In genomic region chr6:46491201-46491788, GRCh38 we compare ENCODE assay signal across 8 cellular contexts. TPM values are rescaled to one million over a fixed set of nuclear protein-coding genes. Genes with fewer than 3 reads are reported as not detected.
DNase-seq lines count a peak whose midpoint lies in the region; ATAC-seq, FAIRE-seq and TF ChIP-seq lines count a peak whose summit lies in the region.

Gene RCAN2, minus strand, starts transcription at chr6:46491449.

- no peaks in the 10 kb centered on the region for H3K9me3 ChIP-seq in CD4-positive, alpha-beta T cell (ENCODE audit: control insufficient read depth, low read length)
- H3K9me3 ChIP-seq in endothelial cell of umbilical vein (replicated peaks; ENCODE audit: control insufficient read depth, insufficient read depth, low read length) (no peaks in the 10 kb centered on the region), stomach smooth muscle (ENCODE audit: control insufficient read depth in 2 of 2, low read length in 2 of 2) (no peaks in the 10 kb centered on the region)

- intact Hi-C loops in CD4-positive, alpha-beta T cell (cut with DNase I, micrococcal nuclease), result no loop called here
- intact Hi-C loops in endothelial cell of umbilical vein (cut with micrococcal nuclease), result loop anchor here (1.0 to 5.0 kb wide), 3 partner anchors 72 to 556 kb away; no protein-coding TSS in a partner anchor

- peaks cover 79% of the 10 kb centered on the region for H3K27me3 Mint-ChIP-seq in CD4-positive, alpha-beta T cell

- no peaks in the 10 kb centered on the region for H3K4me1 Mint-ChIP-seq in CD4-positive, alpha-beta T cell (ENCODE audit: low read depth)

- H3K9me3 Mint-ChIP-seq in CD4-positive, alpha-beta T cell, result no peaks in the 10 kb centered on the region

- H2AFZ ChIP-seq in endothelial cell of umbilical vein (ENCODE audit: low read depth, low read length), result peak within 1 kb of the TSS; percentile 41

- H3K27ac Mint-ChIP-seq in CD4-positive, alpha-beta T cell, result no peak within 1 kb of the TSS

- H3K27me3 ChIP-seq in CD4-positive, alpha-beta T cell (ENCODE audit: control insufficient read depth, insufficient read depth, low read length), result peaks cover 57% of the 10 kb centered on the region
- H3K27me3 ChIP-seq in endothelial cell of umbilical vein (ENCODE audit: control insufficient read depth in 2 of 2, insufficient read depth in 2 of 2, low read length in 2 of 2) (peaks cover 29 to 50% of the 10 kb centered on the region in 2 experiments), stomach smooth muscle (ENCODE audit: control insufficient read depth in 1 of 2, insufficient read depth in 2 of 2, low read length in 2 of 2) (peaks cover 0 to 20% of the 10 kb centered on the region in 2 donors)

- peak within 1 kb of the TSS; percentile 53 for H3K4me3 ChIP-seq in LNCaP clone FGC (ENCODE audit: low read depth, low read length)
- peak within 1 kb of the TSS; percentile 14 to 42 (median 40) for H3K4me3 ChIP-seq in endothelial cell of umbilical vein (replicated peaks in 1 of 3; ENCODE audit: insufficient read depth in 1 of 3, low read depth in 1 of 3, low read length in 3 of 3)
- peak within 1 kb of the TSS; percentile 67 to 80 for H3K4me3 ChIP-seq in stomach smooth muscle (ENCODE audit: low read length in 2 of 2)

- CTCF ChIA-PET in CD4-positive, alpha-beta T cell (lab: Charles Lee), result no interaction called here
- CTCF ChIA-PET in endothelial cell of umbilical vein (lab: Charles Lee), result interaction anchor here (1.1 to 1.3 kb wide), 3 partner anchors 14 to 72 kb away, joined by 4 to 5 read pairs (median 4); no protein-coding TSS in a partner anchor

- FAIRE-seq in endothelial cell of umbilical vein (lab: Jason Lieb, UNC), result no peak

- H3K36me3 ChIP-seq in endothelial cell of umbilical vein (ENCODE audit: control insufficient read depth in 2 of 2, extremely low read depth in 1 of 2, insufficient read depth in 2 of 2, low read length in 2 of 2), result no peaks in the 10 kb centered on the region
- no peaks in the 10 kb centered on the region for H3K36me3 ChIP-seq in stomach smooth muscle (ENCODE audit: control insufficient read depth in 2 of 2, insufficient read depth in 2 of 2, low read length in 2 of 2)

- no peak for TF ChIP-seq POLR2A in endothelial cell of umbilical vein (IDR thresholded peaks at IDR 0.05; ENCODE audit: low read depth, low read length)

- H3K9me1 ChIP-seq in endothelial cell of umbilical vein (replicated peaks; ENCODE audit: control insufficient read depth, extremely low read depth, insufficient read depth, low read length), result no peaks in the 10 kb centered on the region

- POLR2A ChIA-PET in CD4-positive, alpha-beta T cell (lab: Charles Lee), result no interaction called here
- POLR2A ChIA-PET in endothelial cell of umbilical vein (lab: Charles Lee), result no interaction called here

- H3K79me2 ChIP-seq in endothelial cell of umbilical vein (ENCODE audit: control insufficient read depth, insufficient read depth, low read length), result no peaks in the 10 kb centered on the region

- ATAC-seq in CD4-positive, alpha-beta T cell (ENCODE audit: poor library complexity), result peak; percentile 24
- ATAC-seq in GM19455 (IDR thresholded peaks at IDR 0.05; ENCODE audit: unreplicated experiment), result peak; percentile 58

- no peak within 1 kb of the TSS for H3K27ac ChIP-seq in CD4-positive, alpha-beta T cell (ENCODE audit: low read depth, low read length)
- no peak within 1 kb of the TSS for H3K27ac ChIP-seq in endothelial cell of umbilical vein (ENCODE audit: insufficient read depth, low read depth, low read length)
- peak within 1 kb of the TSS; percentile 38 for H3K27ac ChIP-seq in stomach smooth muscle (ENCODE audit: low read length)

- dilution Hi-C loops in endothelial cell of umbilical vein (cut with MboI; ENCODE audit: extremely low pct_ligation_motif_present, low sequenced_read_pairs), result no loop called here

- no peak for TF ChIP-seq CTCF in CD4-positive, alpha-beta T cell (IDR thresholded peaks at IDR 0.05)
- TF ChIP-seq CTCF in LNCaP clone FGC (IDR thresholded peaks at IDR 0.05; ENCODE audit: control insufficient read depth, extremely low read depth, insufficient read depth) (no peak), endothelial cell of umbilical vein (IDR thresholded peaks at IDR 0.05; ENCODE audit: extremely low read depth in 1 of 2, insufficient read depth in 1 of 2, low read depth in 1 of 2, low read length in 2 of 2) (no peak)

- H3K4me2 ChIP-seq in endothelial cell of umbilical vein (ENCODE audit: insufficient read depth, low read length), result peak within 1 kb of the TSS; percentile 81

- peak within 1 kb of the TSS; percentile 50 for H3K4me3 Mint-ChIP-seq in CD4-positive, alpha-beta T cell

- no TSS peak for BruUV-seq in endothelial cell of umbilical vein (replicated peaks; lab: Mats Ljungman, UMichigan)

- H3K4me1 ChIP-seq in endothelial cell of umbilical vein (ENCODE audit: control insufficient read depth, extremely low read depth, insufficient read depth, low read length) (peaks cover 8% of the 10 kb centered on the region), stomach smooth muscle (ENCODE audit: control insufficient read depth, insufficient read depth, low read length) (peaks cover 10% of the 10 kb centered on the region)

- no peak within 1 kb of the TSS for H3K9ac ChIP-seq in endothelial cell of umbilical vein (replicated peaks; ENCODE audit: extremely low read depth, insufficient read depth, low read length)
- peak within 1 kb of the TSS; percentile 49 to 55 for H3K9ac ChIP-seq in stomach smooth muscle (ENCODE audit: low read length in 2 of 2)

- no peaks in the 10 kb centered on the region for H4K20me1 ChIP-seq in endothelial cell of umbilical vein (replicated peaks; ENCODE audit: control insufficient read depth, extremely low read depth, insufficient read depth, low read length)

- peak in 2 of 10 experiments; percentile 2 to 5 for DNase-seq in CD4-positive, alpha-beta T cell
- DNase-seq in LNCaP clone FGC (ENCODE audit: low read depth) (no peak), endothelial cell of umbilical vein (ENCODE audit: low read depth, low spot score) (peak; percentile 12), medulla oblongata (ENCODE audit: extremely low spot score) (peak; percentile 54), GM19238 (ENCODE audit: insufficient read length, low spot score) (no peak)
- peak; percentile 37 for DNase-seq in activated CD4-positive, alpha-beta T cell treated with anti-CD3 and anti-CD28 coated beads for 48 hours

- H3K36me3 Mint-ChIP-seq in CD4-positive, alpha-beta T cell (ENCODE audit: low read depth), result no peaks in the 10 kb centered on the region

TF ChIP-seq in endothelial cell of umbilical vein, 7 proteins besides CTCF, POLR2A, EP300 and RAD21:
- peak; percentile 6 for TF ChIP-seq EZH2 (IDR thresholded peaks at IDR 0.05; ENCODE audit: borderline replicate concordance, low read depth, low read length, severe bottlenecking)
- no peak for TF ChIP-seq MYC (IDR thresholded peaks at IDR 0.05; ENCODE audit: low read depth, low read length)
- no peak for TF ChIP-seq JUN (IDR thresholded peaks at IDR 0.05; ENCODE audit: borderline replicate concordance, insufficient read depth, insufficient read length, low read depth)

RNA-seq across cellular contexts. Expression of gene RCAN2, which starts in this region (rescaled TPM):
- not detected for total RNA-seq in CD4-positive, alpha-beta T cell
- 0.33 and 0.46 TPM in 2 replicates for total RNA-seq in endothelial cell of umbilical vein
- 0.07 and 0.13 TPM in 2 replicates for polyA plus RNA-seq in endothelial cell of umbilical vein
- polyA plus RNA-seq in endothelial cell of umbilical vein (2011; cell fraction: cytosol; rRNA removed), result 0.06 TPM in 2 replicates
- 0.05 TPM in 1 of 2 replicates, not detected in the other for polyA plus RNA-seq in endothelial cell of umbilical vein (2011; cell fraction: nucleus; rRNA removed)
- 0.08 TPM in 2 replicates for polyA plus RNA-seq in endothelial cell of umbilical vein (2012)
- polyA minus RNA-seq in endothelial cell of umbilical vein, result 0.12 TPM in 1 of 2 replicates, not detected in the other
- polyA minus RNA-seq in endothelial cell of umbilical vein (2011; cell fraction: cytosol; rRNA and poly(A)+ RNA removed), result not detected
- polyA minus RNA-seq in endothelial cell of umbilical vein (2011; cell fraction: nucleus; rRNA and poly(A)+ RNA removed), result 0.14 TPM in 1 of 2 replicates, not detected in the other

Comparison
In these comparisons a context has a peak if more than half of its experiments do, and no peak if none do; other contexts are left out.
1. Peak in ATAC-seq in CD4-positive, alpha-beta T cell; RNA of the gene not detected or under 1 TPM.
2. Peak in DNase-seq, H3K4me3 ChIP-seq and H3K4me2 ChIP-seq in endothelial cell of umbilical vein; RNA of the gene not detected or under 1 TPM.
3. DNase-seq: peak in activated CD4-positive, alpha-beta T cell treated with anti-CD3 and anti-CD28 coated beads for 48 hours (single experiment) and medulla oblongata (single experiment); none in LNCaP clone FGC (single experiment) and GM19238 (single experiment).
4. Peak in every context shown above with its lines, with median percentiles within 50 percentile points of each other: H3K4me3 ChIP-seq.